1 cellular context compared by ENCODE assay signal in the genomic region with DNA sequence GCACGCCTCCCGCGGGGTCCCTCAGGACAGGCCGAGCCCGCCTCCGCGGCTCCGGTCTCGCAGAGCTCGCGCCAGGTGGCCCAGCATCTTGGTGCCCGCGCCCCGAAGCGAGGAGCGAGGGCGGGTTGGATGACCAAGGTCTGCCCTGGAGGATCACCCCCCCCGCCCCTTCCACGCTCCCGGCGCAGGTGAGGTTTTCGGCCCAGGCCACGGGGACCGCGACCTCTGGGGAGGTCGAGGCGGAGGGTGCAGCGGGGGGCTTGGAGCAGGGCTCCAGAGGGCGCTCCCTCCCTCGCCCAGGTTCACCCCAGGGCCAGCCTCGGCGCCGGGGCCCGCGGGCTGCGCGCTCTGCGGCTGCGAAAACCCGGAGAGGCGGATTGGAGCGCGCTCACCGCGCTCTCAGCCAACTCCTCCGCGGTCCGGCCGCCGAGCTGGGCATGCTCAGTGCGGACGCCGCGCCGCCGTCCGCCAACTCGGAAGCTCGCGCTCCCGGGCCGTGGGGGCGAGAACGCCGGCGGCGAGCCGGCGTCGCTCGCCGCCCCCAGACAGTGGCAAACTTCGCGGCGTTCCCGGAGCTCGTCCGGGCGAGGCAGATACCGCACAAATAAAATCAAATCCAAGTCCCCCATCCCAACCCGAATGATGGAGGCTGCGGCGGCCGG.
TF ChIP-seq lines count a peak whose summit lies in the region.

Gene MED12L (plus strand): TSS at position 438 of the 662 bp plus-strand sequence. CDS start 1,263 bp downstream, outside the sequence.

TF ChIP-seq in HepG2, 621 proteins besides CTCF, POLR2A, EP300 and RAD21 (continued from another document and continues in another):
- TF ChIP-seq SIX4 (CRISPR knock-in tag; IDR thresholded peaks at IDR 0.05) = no peak
- TF ChIP-seq POLR2AphosphoS5 (IDR thresholded peaks at IDR 0.05; ENCODE audit: low read depth, low read length) = no peak
- no peak for TF ChIP-seq ELF3 (CRISPR knock-in tag; IDR thresholded peaks at IDR 0.05)
- TF ChIP-seq ZNF557 (CRISPR knock-in tag; IDR thresholded peaks at IDR 0.05) = no peak
- TF ChIP-seq ZSCAN12 (CRISPR knock-in tag; IDR thresholded peaks at IDR 0.05) = no peak
- no peak for TF ChIP-seq GATAD2A (CRISPR knock-in tag; IDR thresholded peaks at IDR 0.05)
- no peak for TF ChIP-seq KDM1A (CRISPR knock-in tag; IDR thresholded peaks at IDR 0.05)
- no peak for TF ChIP-seq ZNF513 (CRISPR knock-in tag; conservative IDR thresholded peaks at IDR 0.05)
- no peak for TF ChIP-seq ZNF678 (CRISPR knock-in tag; IDR thresholded peaks at IDR 0.05)
- TF ChIP-seq SALL2 (CRISPR knock-in tag; IDR thresholded peaks at IDR 0.05) = peak; percentile 61
- TF ChIP-seq ZNF3 (CRISPR knock-in tag; IDR thresholded peaks at IDR 0.05) = no peak
- no peak for TF ChIP-seq KLF9 (CRISPR knock-in tag; IDR thresholded peaks at IDR 0.05; ENCODE audit: low read depth)
- no peak for TF ChIP-seq SRSF1 (optimal IDR thresholded peaks at IDR 0.05; ENCODE audit: low read depth, low read length)
- TF ChIP-seq GTF2F1 (IDR thresholded peaks at IDR 0.05; ENCODE audit: low read length) = no peak
- no peak for TF ChIP-seq ZNF264 (CRISPR knock-in tag; IDR thresholded peaks at IDR 0.05)
- TF ChIP-seq ZNF232 (CRISPR knock-in tag; IDR thresholded peaks at IDR 0.05; ENCODE audit: borderline replicate concordance) = no peak
- no peak for TF ChIP-seq NFE2L2 (IDR thresholded peaks at IDR 0.05; ENCODE audit: low read length)
- TF ChIP-seq NFKBIZ (CRISPR knock-in tag; IDR thresholded peaks at IDR 0.05) = no peak
- TF ChIP-seq, protein P1, sequence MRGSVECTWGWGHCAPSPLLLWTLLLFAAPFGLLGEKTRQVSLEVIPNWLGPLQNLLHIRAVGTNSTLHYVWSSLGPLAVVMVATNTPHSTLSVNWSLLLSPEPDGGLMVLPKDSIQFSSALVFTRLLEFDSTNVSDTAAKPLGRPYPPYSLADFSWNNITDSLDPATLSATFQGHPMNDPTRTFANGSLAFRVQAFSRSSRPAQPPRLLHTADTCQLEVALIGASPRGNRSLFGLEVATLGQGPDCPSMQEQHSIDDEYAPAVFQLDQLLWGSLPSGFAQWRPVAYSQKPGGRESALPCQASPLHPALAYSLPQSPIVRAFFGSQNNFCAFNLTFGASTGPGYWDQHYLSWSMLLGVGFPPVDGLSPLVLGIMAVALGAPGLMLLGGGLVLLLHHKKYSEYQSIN (CRISPR knock-in tag; IDR thresholded peaks at IDR 0.05; ENCODE audit: borderline replicate concordance) = no peak
- TF ChIP-seq GTF3A (CRISPR knock-in tag; conservative IDR thresholded peaks at IDR 0.05) = no peak
- TF ChIP-seq DMAP1 (CRISPR knock-in tag; IDR thresholded peaks at IDR 0.05) = 0 out of 2 replicates have a peak, but pooled peaks have one; percentile 25
- no peak for TF ChIP-seq SRSF9 (IDR thresholded peaks at IDR 0.05; ENCODE audit: borderline replicate concordance, insufficient read depth, low read depth, low read length, poor library complexity, severe bottlenecking)
- TF ChIP-seq, protein P2, sequence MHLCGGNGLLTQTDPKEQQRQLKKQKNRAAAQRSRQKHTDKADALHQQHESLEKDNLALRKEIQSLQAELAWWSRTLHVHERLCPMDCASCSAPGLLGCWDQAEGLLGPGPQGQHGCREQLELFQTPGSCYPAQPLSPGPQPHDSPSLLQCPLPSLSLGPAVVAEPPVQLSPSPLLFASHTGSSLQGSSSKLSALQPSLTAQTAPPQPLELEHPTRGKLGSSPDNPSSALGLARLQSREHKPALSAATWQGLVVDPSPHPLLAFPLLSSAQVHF (CRISPR knock-in tag; IDR thresholded peaks at IDR 0.05) = no peak
- no peak; the same call in 1 of the 2 replicates for TF ChIP-seq KLF6 (CRISPR knock-in tag; IDR thresholded peaks at IDR 0.05)
- TF ChIP-seq CHD2 (IDR thresholded peaks at IDR 0.05; ENCODE audit: low read depth, low read length) = no peak
- TF ChIP-seq PCBP2 (optimal IDR thresholded peaks at IDR 0.05; ENCODE audit: low read depth, low read length, poor library complexity, severe bottlenecking) = no peak
- TF ChIP-seq SP5 (CRISPR knock-in tag; IDR thresholded peaks at IDR 0.05; ENCODE audit: borderline replicate concordance, low read depth) = no peak
- TF ChIP-seq GZF1 (CRISPR knock-in tag; IDR thresholded peaks at IDR 0.05) = no peak
- no peak for TF ChIP-seq MED8 (CRISPR knock-in tag; IDR thresholded peaks at IDR 0.05; ENCODE audit: insufficient replicate concordance)
- 0 out of 2 replicates have a peak, but pooled peaks have one; percentile 39 for TF ChIP-seq NR1H2 (CRISPR knock-in tag; IDR thresholded peaks at IDR 0.05; ENCODE audit: borderline replicate concordance, low read depth)
- TF ChIP-seq ZMYM2 (CRISPR knock-in tag; IDR thresholded peaks at IDR 0.05) = no peak
- 0 out of 2 replicates have a peak, but pooled peaks have one; percentile 48 for TF ChIP-seq ZNF33B (CRISPR knock-in tag; IDR thresholded peaks at IDR 0.05)
- TF ChIP-seq, protein P3, sequence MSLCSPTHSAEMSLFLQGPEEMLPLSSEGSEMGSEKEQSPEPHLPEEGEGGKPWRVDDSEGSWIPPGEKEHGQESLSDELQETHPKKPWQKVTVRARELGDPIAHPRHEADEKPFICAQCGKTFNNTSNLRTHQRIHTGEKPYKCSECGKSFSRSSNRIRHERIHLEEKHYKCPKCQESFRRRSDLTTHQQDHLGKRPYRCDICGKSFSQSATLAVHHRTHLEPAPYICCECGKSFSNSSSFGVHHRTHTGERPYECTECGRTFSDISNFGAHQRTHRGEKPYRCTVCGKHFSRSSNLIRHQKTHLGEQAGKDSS (CRISPR knock-in tag; IDR thresholded peaks at IDR 0.05; ENCODE audit: borderline replicate concordance, low read depth) = peak; percentile 71; the same call in 1 of the 2 replicates
- TF ChIP-seq KDM6A (CRISPR knock-in tag; IDR thresholded peaks at IDR 0.05; ENCODE audit: low read depth) = no peak
- no peak for TF ChIP-seq CCDC6 (CRISPR knock-in tag; IDR thresholded peaks at IDR 0.05)
- TF ChIP-seq, protein P4, sequence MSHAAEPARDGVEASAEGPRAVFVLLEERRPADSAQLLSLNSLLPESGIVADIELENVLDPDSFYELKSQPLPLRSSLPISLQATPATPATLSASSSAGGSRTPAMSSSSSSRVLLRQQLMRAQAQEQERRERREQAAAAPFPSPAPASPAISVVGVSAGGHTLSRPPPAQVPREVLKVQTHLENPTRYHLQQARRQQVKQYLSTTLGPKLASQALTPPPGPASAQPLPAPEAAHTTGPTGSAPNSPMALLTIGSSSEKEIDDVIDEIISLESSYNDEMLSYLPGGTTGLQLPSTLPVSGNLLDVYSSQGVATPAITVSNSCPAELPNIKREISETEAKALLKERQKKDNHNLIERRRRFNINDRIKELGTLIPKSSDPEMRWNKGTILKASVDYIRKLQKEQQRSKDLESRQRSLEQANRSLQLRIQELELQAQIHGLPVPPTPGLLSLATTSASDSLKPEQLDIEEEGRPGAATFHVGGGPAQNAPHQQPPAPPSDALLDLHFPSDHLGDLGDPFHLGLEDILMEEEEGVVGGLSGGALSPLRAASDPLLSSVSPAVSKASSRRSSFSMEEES (CRISPR knock-in tag; IDR thresholded peaks at IDR 0.05) = no peak
- TF ChIP-seq ZNF609 (CRISPR knock-in tag; IDR thresholded peaks at IDR 0.05; ENCODE audit: borderline replicate concordance) = no peak
- 0 out of 2 replicates have a peak, but pooled peaks have one; percentile 37 for TF ChIP-seq HDAC2 (CRISPR knock-in tag; IDR thresholded peaks at IDR 0.05)
- no peak; the same call in 1 of the 2 replicates for TF ChIP-seq FOSL2 (CRISPR knock-in tag; IDR thresholded peaks at IDR 0.05)
- no peak for TF ChIP-seq MAFK (conservative IDR thresholded peaks at IDR 0.05 in 1 of 2, IDR thresholded peaks at IDR 0.05 in 1 of 2; ENCODE audit: low read length in 2 of 2)
- no peak for TF ChIP-seq ZNF280D (CRISPR knock-in tag; IDR thresholded peaks at IDR 0.05)
- TF ChIP-seq SNRNP70 (IDR thresholded peaks at IDR 0.05; ENCODE audit: low read depth, low read length) = no peak
- 0 out of 2 replicates have a peak, but pooled peaks have one; percentile 29 for TF ChIP-seq ZNF160 (CRISPR knock-in tag; IDR thresholded peaks at IDR 0.05)
- TF ChIP-seq RFXANK (CRISPR knock-in tag; IDR thresholded peaks at IDR 0.05) = no peak
- TF ChIP-seq NCOR1 (IDR thresholded peaks at IDR 0.05; ENCODE audit: borderline replicate concordance, low read length) = no peak
- no peak for TF ChIP-seq ZSCAN22 (CRISPR knock-in tag; IDR thresholded peaks at IDR 0.05)
- TF ChIP-seq SOX5 (CRISPR knock-in tag; IDR thresholded peaks at IDR 0.05; ENCODE audit: borderline replicate concordance) = no peak
- TF ChIP-seq KLF15 (CRISPR knock-in tag; IDR thresholded peaks at IDR 0.05; ENCODE audit: borderline replicate concordance) = no peak
- no peak for TF ChIP-seq STAT6 (CRISPR knock-in tag; IDR thresholded peaks at IDR 0.05; ENCODE audit: borderline replicate concordance)
- no peak; the same call in 1 of the 2 replicates for TF ChIP-seq ZNF564 (CRISPR knock-in tag; IDR thresholded peaks at IDR 0.05)
